Comparison of ENCODE assay signal across 19 cellular contexts in the genomic region with DNA sequence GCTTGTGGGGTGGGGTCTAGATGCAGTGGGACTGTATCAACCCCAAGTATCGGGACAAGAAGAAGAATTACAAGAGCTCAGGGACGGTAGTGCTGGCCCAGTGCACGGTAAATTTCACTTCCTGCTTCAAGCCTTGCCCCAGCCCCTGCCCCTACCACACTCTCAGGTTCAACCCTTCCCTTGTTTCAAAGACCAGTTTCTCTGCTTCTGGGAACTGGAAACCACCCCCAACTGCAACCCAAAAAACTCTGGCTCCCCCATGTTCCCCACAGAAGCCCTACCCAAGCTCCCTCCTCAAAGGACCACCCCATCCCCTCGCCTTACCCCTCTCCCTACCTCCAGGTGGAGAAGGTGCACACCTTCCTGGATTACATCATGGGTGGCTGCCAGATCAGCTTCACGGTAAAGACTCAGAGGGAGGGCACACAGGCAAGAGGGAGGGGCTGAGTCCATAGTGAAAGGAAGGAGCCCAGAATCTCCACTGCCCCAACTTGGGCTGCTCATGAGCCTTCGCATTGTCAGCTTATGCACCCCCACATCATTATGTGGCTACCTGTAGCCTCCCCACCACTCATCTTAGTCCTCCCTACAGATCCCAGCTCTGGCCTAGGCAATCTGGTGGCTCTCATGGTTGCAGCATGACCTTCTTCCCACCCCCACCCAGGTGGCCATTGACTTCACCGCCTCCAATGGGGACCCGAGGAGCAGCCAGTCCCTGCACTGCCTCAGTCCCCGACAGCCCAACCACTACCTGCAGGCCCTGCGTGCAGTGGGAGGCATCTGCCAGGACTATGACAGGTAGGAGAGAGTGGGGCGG. TPM values are rescaled to one million over a fixed set of nuclear protein-coding genes. Genes with fewer than 3 reads are reported as not detected.
DNase-seq lines count a peak whose midpoint lies in the region; ATAC-seq and TF ChIP-seq lines count a peak whose summit lies in the region.
"Had no signal": no experiment of that assay in that cellular context is flagged by ENCODE, and none has a peak within 500 bp of the region (broad histone marks: within the 10 kb centered on the region; RNA-seq: fewer than 3 reads in every experiment).

No MANE protein-coding gene starts in this region.

- no peaks in the 10 kb centered on the region for H3K36me3 Mint-ChIP-seq in glutamatergic neuron (ENCODE audit: unreplicated experiment)
- H3K36me3 Mint-ChIP-seq: neural progenitor cell had no signal

- in situ Hi-C loops in GM13976 (cut with MboI; ENCODE audit: low sequenced_read_pairs, unreplicated experiment), result no loop called here

- TF ChIP-seq CTCF in GM06990 (IDR thresholded peaks at IDR 0.05; ENCODE audit: insufficient read depth, low read length, poor library complexity, severe bottlenecking), result no peak
- TF ChIP-seq CTCF in GM13976 (IDR thresholded peaks at IDR 0.05; ENCODE audit: borderline replicate concordance, control extremely low read depth, extremely low read depth, insufficient read depth, missing control alignments), result no peak
- no peak for TF ChIP-seq CTCF in glutamatergic neuron (IDR thresholded peaks at IDR 0.05; ENCODE audit: partially characterized antibody, unreplicated experiment)

- peaks cover 30% of the 10 kb centered on the region for H3K27me3 Mint-ChIP-seq in glutamatergic neuron (ENCODE audit: unreplicated experiment)

- no peak overlapping the region for H3K27ac Mint-ChIP-seq in glutamatergic neuron (ENCODE audit: unreplicated experiment)
- H3K27ac Mint-ChIP-seq: activated CD4-positive, alpha-beta memory T cell treated with anti-CD3 and anti-CD28 coated beads, Interleukin-2, amount 10 ng/mL, durations not matched to agents 7 days and 5 days; endodermal cell; neural progenitor cell had no signal

- H3K4me1 Mint-ChIP-seq in glutamatergic neuron (ENCODE audit: low read depth, unreplicated experiment), result peaks cover 41% of the 10 kb centered on the region

- peaks cover 24% of the 10 kb centered on the region for H3K9me3 Mint-ChIP-seq in glutamatergic neuron (ENCODE audit: unreplicated experiment)
- H3K9me3 Mint-ChIP-seq: activated CD4-positive, alpha-beta memory T cell treated with anti-CD3 and anti-CD28 coated beads, Interleukin-2, amount 10 ng/mL, durations not matched to agents 7 days and 5 days; endodermal cell; neural progenitor cell had no signal

- H3K4me3 Mint-ChIP-seq in glutamatergic neuron (ENCODE audit: unreplicated experiment), result no peak overlapping the region
- H3K4me3 Mint-ChIP-seq: activated CD4-positive, alpha-beta memory T cell treated with anti-CD3 and anti-CD28 coated beads, Interleukin-2, amount 10 ng/mL, durations not matched to agents 7 days and 5 days; endodermal cell; neural progenitor cell had no signal

- H3K27me3 ChIP-seq in GM06990 (replicated peaks; ENCODE audit: control insufficient read depth, insufficient read depth, low read length), result no peaks in the 10 kb centered on the region; the same call in 1 of the 2 replicates
- H3K27me3 ChIP-seq: uterus had no signal

- ATAC-seq in HG02759 (IDR thresholded peaks at IDR 0.05; ENCODE audit: unreplicated experiment) (peak; percentile 45), GM19035 (IDR thresholded peaks at IDR 0.05; ENCODE audit: unreplicated experiment) (no peak)
- ATAC-seq: lower lobe of right lung had no signal

- no peaks in the 10 kb centered on the region for H3K36me3 ChIP-seq in GM06990 (ENCODE audit: control insufficient read depth, insufficient read depth, low read length)
- H3K36me3 ChIP-seq: lower lobe of right lung, neural progenitor cell, sigmoid colon, SJCRH30, uterus had no signal

- DNase-seq in GM06990 (ENCODE audit: extremely low read depth, insufficient read length) (peak; percentile 36), GM13976 (ENCODE audit: low spot score) (peak; percentile 63), glutamatergic neuron (no peak), SIG-M5 (lab: John Stamatoyannopoulos, UW) (no peak)
- DNase-seq: activated CD4-positive, alpha-beta memory T cell treated with anti-CD3 and anti-CD28 coated beads, Interleukin-2, amount 10 ng/mL, durations not matched to agents 7 days and 5 days; activated naive CD4-positive, alpha-beta T cell treated with Interleukin-2 at 50 U/mL for 16 hours; C1 segment of cervical spinal cord; endodermal cell; foreskin fibroblast; lower lobe of right lung; NCI-H82; sigmoid colon; SJCRH30; stimulated activated CD4-positive, alpha-beta T cell treated with anti-CD3 and anti-CD28 coated beads, Interleukin-4, amount 100 ng/mL, for 24 hours; uterus had no signal

- H3K4me3 ChIP-seq in GM06990 (replicated peaks; ENCODE audit: low read depth, low read length), result no peak overlapping the region
- H3K4me3 ChIP-seq: lower lobe of right lung, neural progenitor cell, sigmoid colon, SJCRH30, uterus had no signal

- H3K27ac ChIP-seq in cingulate gyrus (ENCODE audit: low read depth, low read length), result peak overlapping the region; percentile 19
- H3K27ac ChIP-seq: lower lobe of right lung, neural progenitor cell, sigmoid colon, SJCRH30, uterus had no signal

RNA-seq across cellular contexts. Expression of gene CPNE6, which starts 4.3 kb away (rescaled TPM):
- 0.44 TPM for total RNA-seq in glutamatergic neuron (ENCODE audit: unreplicated experiment)
- total RNA-seq: activated CD4-positive, alpha-beta memory T cell treated with anti-CD3 and anti-CD28 coated beads, Interleukin-2, amount 10 ng/mL, durations not matched to agents 7 days and 5 days; endodermal cell; lower lobe of right lung; SJCRH30 had no signal

RNA-seq across cellular contexts. Expression of gene PCK2, which starts 18.4 kb away (rescaled TPM):
- total RNA-seq in glutamatergic neuron (ENCODE audit: unreplicated experiment), result 99.9 TPM

RNA-seq across cellular contexts. Expression of gene CARMIL3, which starts 23.9 kb away (rescaled TPM):
- 108 TPM for total RNA-seq in glutamatergic neuron (ENCODE audit: unreplicated experiment)

RNA-seq across cellular contexts. Expression of gene DCAF11, which starts 38.9 kb away (rescaled TPM):
- 54.1 TPM for total RNA-seq in glutamatergic neuron (ENCODE audit: unreplicated experiment)

RNA-seq across cellular contexts. Expression of gene NRL, which starts 39.1 kb away (rescaled TPM):
- 3.7 TPM for total RNA-seq in glutamatergic neuron (ENCODE audit: unreplicated experiment)

Comparison
In these comparisons a context has a peak if more than half of its experiments do, and no peak if none do; other contexts are left out.
1. DNase-seq: peak in GM06990 (single experiment) and GM13976 (single experiment); none in glutamatergic neuron (single experiment) and SIG-M5 (single experiment).